ENCODE assay signal across 14 cellular contexts in genomic region chr12:77645966-77646598, GRCh38.
DNase-seq lines count a peak whose midpoint lies in the region; ATAC-seq and TF ChIP-seq lines count a peak whose summit lies in the region.
"Had no signal": no experiment of that assay in that cellular context is flagged by ENCODE, and none has a peak within 500 bp of the region (broad histone marks: within the 10 kb centered on the region; RNA-seq: fewer than 3 reads in every experiment).

No MANE protein-coding gene starts in this region.

- DNase-seq in MV-4-11 (lab: John Stamatoyannopoulos, UW) (peak; percentile 11), iPS-NIHi7 (ENCODE audit: extremely low spot score) (peak; percentile 46), DMS 273 treated with DMSO at 0.1 percent for 48 hours (lab: John Stamatoyannopoulos, UW) (no peak), DMS114 treated with DMSO at 0.1 percent for 48 hours (lab: John Stamatoyannopoulos, UW; ENCODE audit: unreplicated experiment) (no peak)
- no peak for DNase-seq in activated CD8-positive, alpha-beta memory T cell treated with anti-CD3 and anti-CD28 coated beads, Interleukin-2, amount 50 U/mL, for 48 hours
- DNase-seq in CD8-positive, alpha-beta T cell, result no peak
- DNase-seq: activated T-cell treated with anti-CD3 and anti-CD28 coated beads for 4 hours; CD4-positive, CD25-positive, alpha-beta regulatory T cell; immature natural killer cell; NCI-H1105; NCI-H526 had no signal

- no peaks in the 10 kb centered on the region for H3K36me3 Mint-ChIP-seq in CD8-positive, alpha-beta T cell
- H3K36me3 Mint-ChIP-seq: CD4-positive, CD25-positive, alpha-beta regulatory T cell; immature natural killer cell had no signal

- H3K36me3 ChIP-seq in CD8-positive, alpha-beta T cell (ENCODE audit: insufficient read depth, low read length), result no peaks in the 10 kb centered on the region
- H3K36me3 ChIP-seq: SJSA1 had no signal

- H3K9me3 Mint-ChIP-seq in CD8-positive, alpha-beta T cell, result no peaks in the 10 kb centered on the region

- no peak overlapping the region for H3K4me3 Mint-ChIP-seq in CD8-positive, alpha-beta T cell
- H3K4me3 Mint-ChIP-seq: CD4-positive, CD25-positive, alpha-beta regulatory T cell; immature natural killer cell had no signal

- no peak overlapping the region for H3K27ac ChIP-seq in CD8-positive, alpha-beta T cell (ENCODE audit: low read depth, low read length)
- H3K27ac ChIP-seq: SJSA1 had no signal

- no peak overlapping the region for H3K27ac Mint-ChIP-seq in CD8-positive, alpha-beta T cell
- H3K27ac Mint-ChIP-seq: CD4-positive, CD25-positive, alpha-beta regulatory T cell; immature natural killer cell had no signal

- intact Hi-C loops in CD8-positive, alpha-beta T cell (cut with DNase I, micrococcal nuclease), result loop anchor here in 1 of 2 experiments (5.0 kb wide), 1 partner anchor 1306 kb away; no protein-coding TSS in a partner anchor

- H3K27me3 Mint-ChIP-seq in CD8-positive, alpha-beta T cell (ENCODE audit: low read depth), result no peaks in the 10 kb centered on the region
- H3K27me3 Mint-ChIP-seq: CD4-positive, CD25-positive, alpha-beta regulatory T cell had no signal

- POLR2A ChIA-PET in CD8-positive, alpha-beta T cell (lab: Charles Lee), result no interaction called here

- H3K27me3 ChIP-seq in CD8-positive, alpha-beta T cell (ENCODE audit: insufficient read depth, low read length), result no peaks in the 10 kb centered on the region
- H3K27me3 ChIP-seq: SJSA1 had no signal

- H3K9me3 ChIP-seq in CD8-positive, alpha-beta T cell (ENCODE audit: low read length), result no peaks in the 10 kb centered on the region
- H3K9me3 ChIP-seq: SJSA1 had no signal

- ATAC-seq in GM19438 (IDR thresholded peaks at IDR 0.05; ENCODE audit: low read depth, unreplicated experiment) (peak; percentile 90), HG02798 (IDR thresholded peaks at IDR 0.05; ENCODE audit: poor library complexity, unreplicated experiment) (peak; percentile 71)
- ATAC-seq in CD8-positive, alpha-beta T cell, result no peak

- H3K4me3 ChIP-seq in CD8-positive, alpha-beta T cell (ENCODE audit: low read depth, low read length), result no peak overlapping the region
- H3K4me3 ChIP-seq: SJSA1 had no signal

- no peaks in the 10 kb centered on the region for H3K4me1 Mint-ChIP-seq in CD8-positive, alpha-beta T cell (ENCODE audit: low read depth)
- H3K4me1 Mint-ChIP-seq: CD4-positive, CD25-positive, alpha-beta regulatory T cell; immature natural killer cell had no signal

- H3K4me1 ChIP-seq in CD8-positive, alpha-beta T cell (ENCODE audit: insufficient read depth, low read length), result no peaks in the 10 kb centered on the region
- H3K4me1 ChIP-seq: SJSA1 had no signal

- CTCF ChIA-PET in CD8-positive, alpha-beta T cell (lab: Charles Lee), result no interaction called here

- TF ChIP-seq CTCF in CD8-positive, alpha-beta T cell (IDR thresholded peaks at IDR 0.05), result no peak

Comparison
In these comparisons a context has a peak if more than half of its experiments do, and no peak if none do; other contexts are left out.
1. DNase-seq: peak in MV-4-11 (single experiment) and iPS-NIHi7 (single experiment); none in DMS 273 treated with DMSO at 0.1 percent for 48 hours (single experiment), DMS114 treated with DMSO at 0.1 percent for 48 hours (single experiment), activated CD8-positive, alpha-beta memory T cell treated with anti-CD3 and anti-CD28 coated beads, Interleukin-2, amount 50 U/mL, for 48 hours (single experiment) and CD8-positive, alpha-beta T cell (0 of 7).